ENCODE assay signal across 21 cellular contexts in the genomic region with DNA sequence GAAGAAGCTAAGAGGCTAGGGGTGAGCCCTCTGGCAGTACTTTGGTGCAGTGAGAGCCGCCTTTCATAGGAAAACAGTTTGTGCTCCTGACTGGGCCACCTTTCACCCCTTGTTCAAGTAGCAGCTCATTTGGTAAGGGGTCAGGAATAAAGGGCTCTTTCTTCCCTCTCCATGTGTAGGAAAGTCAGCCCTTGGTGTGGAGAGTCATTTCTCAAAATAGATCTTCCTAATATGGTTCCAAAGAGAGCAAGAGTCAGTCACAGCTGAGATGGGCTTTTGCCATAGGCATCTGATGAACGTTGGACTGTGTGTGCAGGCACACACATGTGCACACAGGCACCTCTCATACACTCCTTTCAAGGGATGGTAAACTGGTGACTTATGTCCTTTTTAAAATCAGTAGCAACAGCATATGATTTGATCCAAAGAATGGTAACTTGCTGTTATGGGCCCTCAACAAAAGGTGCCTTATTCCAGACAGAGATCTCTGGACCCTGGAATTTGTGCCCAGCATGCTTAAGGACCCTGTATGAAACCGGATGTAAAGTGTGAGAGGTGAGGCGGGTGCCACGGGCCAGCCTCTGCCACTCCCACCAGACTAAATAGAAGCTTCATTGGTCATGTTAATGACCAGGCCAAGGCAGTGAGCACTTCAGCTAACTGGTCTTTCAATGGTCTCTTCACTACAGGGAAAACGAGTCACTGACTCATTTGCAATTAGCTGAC. TPM values are rescaled to one million over a fixed set of nuclear protein-coding genes. Genes with fewer than 3 reads are reported as not detected.
DNase-seq lines count a peak whose midpoint lies in the region; ATAC-seq and TF ChIP-seq lines count a peak whose summit lies in the region.
"Had no signal": no experiment of that assay in that cellular context is flagged by ENCODE, and none has a peak within 500 bp of the region (broad histone marks: within the 10 kb centered on the region; RNA-seq: fewer than 3 reads in every experiment).

No MANE protein-coding gene starts in this region.

- TF ChIP-seq EP300 in esophagus muscularis mucosa (IDR thresholded peaks at IDR 0.05) = no peak
- TF ChIP-seq EP300 in gastroesophageal sphincter (IDR thresholded peaks at IDR 0.05) = no peak

- H3K4me1 ChIP-seq in esophagus muscularis mucosa (peaks cover 12 to 19% (median 17%) of the 10 kb centered on the region in 4 donors), mucosa of descending colon (ENCODE audit: low read depth) (peaks cover 13% of the 10 kb centered on the region), GM23248 (ENCODE audit: insufficient read depth) (no peaks in the 10 kb centered on the region), Peyer's patch (peaks cover 0 to 14% (median 7%) of the 10 kb centered on the region in 4 donors), gastroesophageal sphincter (peaks cover 0 to 19% (median 3%) of the 10 kb centered on the region in 3 donors), breast epithelium (no peaks in the 10 kb centered on the region)

- no peak overlapping the region for H2AFZ ChIP-seq in GM23248

- H3K36me3 Mint-ChIP-seq in stimulated activated effector memory CD8-positive, alpha-beta T cell treated with anti-CD3 and anti-CD28 coated beads, Interleukin-12 subunit alpha, Interleukin-12 subunit beta, amount 100 ng/mL, for 72 hours = no peaks in the 10 kb centered on the region
- H3K36me3 Mint-ChIP-seq: CD4-positive, alpha-beta memory T cell; naive thymus-derived CD4-positive, alpha-beta T cell had no signal

- H3K9me2 ChIP-seq in GM23248 (ENCODE audit: insufficient read depth) = no peaks in the 10 kb centered on the region
- H3K9me2 ChIP-seq: SK-N-SH had no signal

- ATAC-seq in mucosa of descending colon (peak; percentile 53), gastroesophageal sphincter (no peak)
- no peak for ATAC-seq in stimulated activated effector memory CD8-positive, alpha-beta T cell treated with anti-CD3 and anti-CD28 coated beads, Interleukin-12 subunit alpha, Interleukin-12 subunit beta, amount 100 ng/mL, for 72 hours
- ATAC-seq: naive thymus-derived CD4-positive, alpha-beta T cell; PC-3 had no signal

- H3K4me1 Mint-ChIP-seq in stimulated activated effector memory CD8-positive, alpha-beta T cell treated with anti-CD3 and anti-CD28 coated beads, Interleukin-12 subunit alpha, Interleukin-12 subunit beta, amount 100 ng/mL, for 72 hours = peaks cover 32% of the 10 kb centered on the region

- H3K9ac ChIP-seq in GM23248 = no peak overlapping the region
- H3K9ac ChIP-seq: SK-N-SH had no signal

- intact Hi-C loops in esophagus muscularis mucosa (cut with DNase I) = no loop called here
- intact Hi-C loops in mucosa of descending colon (cut with DNase I, micrococcal nuclease) = no loop called here
- intact Hi-C loops in breast epithelium (cut with DNase I; ENCODE audit: low total_unique reads) = no loop called here

- H3K27ac ChIP-seq in esophagus muscularis mucosa (replicated peaks in 1 of 4) = peak overlapping the region in 3 of 4 donors; percentile 35 to 56 (median 44)
- H3K27ac ChIP-seq in GM23248 = no peak overlapping the region
- H3K27ac ChIP-seq in Peyer's patch = peak overlapping the region in 2 of 4 donors; percentile 7 to 68
- H3K27ac ChIP-seq in gastroesophageal sphincter = peak overlapping the region in 2 of 4 donors; percentile 42 to 65
- peak overlapping the region in 1 of 2 donors; percentile 57 for H3K27ac ChIP-seq in breast epithelium

- no peak overlapping the region for H3K4me3 Mint-ChIP-seq in stimulated activated effector memory CD8-positive, alpha-beta T cell treated with anti-CD3 and anti-CD28 coated beads, Interleukin-12 subunit alpha, Interleukin-12 subunit beta, amount 100 ng/mL, for 72 hours
- H3K4me3 Mint-ChIP-seq: naive thymus-derived CD4-positive, alpha-beta T cell had no signal

- TF ChIP-seq POLR2A in esophagus muscularis mucosa (IDR thresholded peaks at IDR 0.05; ENCODE audit: low read depth) (no peak), Peyer's patch (IDR thresholded peaks at IDR 0.05) (no peak), gastroesophageal sphincter (IDR thresholded peaks at IDR 0.05) (no peak), breast epithelium (IDR thresholded peaks at IDR 0.05) (no peak)

- no peak overlapping the region for H3K4me3 ChIP-seq in esophagus muscularis mucosa
- no peak overlapping the region for H3K4me3 ChIP-seq in mucosa of descending colon
- H3K4me3 ChIP-seq in GM23248 = no peak overlapping the region
- H3K4me3 ChIP-seq in Peyer's patch = no peak overlapping the region
- H3K4me3 ChIP-seq in gastroesophageal sphincter = no peak overlapping the region
- H3K4me3 ChIP-seq in breast epithelium = no peak overlapping the region

- no peaks in the 10 kb centered on the region for H3K27me3 ChIP-seq in esophagus muscularis mucosa
- H3K27me3 ChIP-seq in GM23248 (replicated peaks; ENCODE audit: insufficient read depth) = no peaks in the 10 kb centered on the region
- no peaks in the 10 kb centered on the region for H3K27me3 ChIP-seq in Peyer's patch
- H3K27me3 ChIP-seq in gastroesophageal sphincter = no peaks in the 10 kb centered on the region
- H3K27me3 ChIP-seq in breast epithelium = no peaks in the 10 kb centered on the region

- H3K9me3 ChIP-seq in esophagus muscularis mucosa = no peaks in the 10 kb centered on the region
- no peaks in the 10 kb centered on the region for H3K9me3 ChIP-seq in mucosa of descending colon
- no peaks in the 10 kb centered on the region for H3K9me3 ChIP-seq in GM23248 (ENCODE audit: low read depth)
- H3K9me3 ChIP-seq in Peyer's patch = no peaks in the 10 kb centered on the region
- H3K9me3 ChIP-seq in gastroesophageal sphincter = no peaks in the 10 kb centered on the region
- no peaks in the 10 kb centered on the region for H3K9me3 ChIP-seq in breast epithelium
- H3K9me3 ChIP-seq: SK-N-SH had no signal

- no peaks in the 10 kb centered on the region for H3K9me3 Mint-ChIP-seq in stimulated activated effector memory CD8-positive, alpha-beta T cell treated with anti-CD3 and anti-CD28 coated beads, Interleukin-12 subunit alpha, Interleukin-12 subunit beta, amount 100 ng/mL, for 72 hours
- H3K9me3 Mint-ChIP-seq: CD4-positive, alpha-beta memory T cell had no signal

- H3K79me2 ChIP-seq in GM23248 (ENCODE audit: insufficient read depth) = no peaks in the 10 kb centered on the region

- no peak for TF ChIP-seq CTCF in esophagus muscularis mucosa (IDR thresholded peaks at IDR 0.05)
- TF ChIP-seq CTCF in mucosa of descending colon (IDR thresholded peaks at IDR 0.05) = no peak
- no peak for TF ChIP-seq CTCF in Peyer's patch (IDR thresholded peaks at IDR 0.05)
- TF ChIP-seq CTCF in gastroesophageal sphincter (IDR thresholded peaks at IDR 0.05) = no peak
- TF ChIP-seq CTCF in breast epithelium (IDR thresholded peaks at IDR 0.05) = no peak

- in situ Hi-C loops in GM23248 (cut with MboI) = no loop called here

- 84% methylated on average over 6 of the region's 6 CpGs for WGBS in esophagus muscularis mucosa
- 49 to 52% methylated on average over 6 of the region's 6 CpGs for WGBS in GM23248 (ENCODE audit: low coverage in 1 of 2, low lambda C conversion rate in 2 of 2, missing lambda C conversion rate in 2 of 2), 2 experiments
- WGBS in gastroesophageal sphincter (ENCODE audit: low coverage in 1 of 2), 2 donors = 53 to 80% methylated on average over 5 to 6 of the region's 6 CpGs

- peak overlapping the region; percentile 48 for H3K27ac Mint-ChIP-seq in stimulated activated effector memory CD8-positive, alpha-beta T cell treated with anti-CD3 and anti-CD28 coated beads, Interleukin-12 subunit alpha, Interleukin-12 subunit beta, amount 100 ng/mL, for 72 hours

- H3K4me2 ChIP-seq in GM23248 (ENCODE audit: unreplicated experiment) = no peak overlapping the region
- H3K4me2 ChIP-seq: SK-N-SH had no signal

- no peaks in the 10 kb centered on the region; the same call in 1 of the 2 replicates for H4K20me1 ChIP-seq in GM23248 (ENCODE audit: insufficient read depth)

- H3F3A ChIP-seq in GM23248 (ENCODE audit: insufficient read depth) = no peaks in the 10 kb centered on the region

- DNase-seq in RPMI7951 (ENCODE audit: low read depth) (peak; percentile 45), esophagus muscularis mucosa (ENCODE audit: extremely low spot score) (no peak), mucosa of descending colon (no peak), GM23248 (no peak), Peyer's patch (no peak), breast epithelium (ENCODE audit: low spot score in 2 of 2) (no peak)
- DNase-seq in stimulated activated effector memory CD8-positive, alpha-beta T cell treated with anti-CD3 and anti-CD28 coated beads, Interleukin-12 subunit alpha, Interleukin-12 subunit beta, amount 100 ng/mL, for 72 hours (ENCODE audit: low spot score in 2 of 2) = no peak
- DNase-seq: activated CD4-positive, alpha-beta T cell treated with anti-CD3 and anti-CD28 coated beads for 4 hours; activated effector memory CD4-positive, alpha-beta T cell treated with Interleukin-2 at 50 U/mL for 16 hours; CD4-positive, alpha-beta memory T cell; DMS53; Kasumi-1; naive thymus-derived CD4-positive, alpha-beta T cell; NCI-H1092; NCI-H2107; NCI-H526; PC-3; SK-N-SH; stimulated activated CD4-positive, alpha-beta T cell treated with anti-CD3 and anti-CD28 coated beads, Interleukin-15, amount 100 ng/mL, for 24 hours; stimulated activated naive CD4-positive, alpha-beta T cell had no signal

- H3K36me3 ChIP-seq in esophagus muscularis mucosa (no peaks in the 10 kb centered on the region), mucosa of descending colon (ENCODE audit: low read depth) (no peaks in the 10 kb centered on the region), GM23248 (ENCODE audit: low read depth) (no peaks in the 10 kb centered on the region), Peyer's patch (no peaks in the 10 kb centered on the region), gastroesophageal sphincter (no peaks in the 10 kb centered on the region), breast epithelium (no peaks in the 10 kb centered on the region)

RNA-seq across cellular contexts. Expression of a gene that starts 16.7 kb away (rescaled TPM):
- 10.7 and 11.9 TPM in 2 replicates for total RNA-seq in RPMI7951 (2014; rRNA removed; shearing (Covaris generic))
- 10 to 100 TPM; 13.8 to 19.1 (median 15.3) TPM for total RNA-seq in esophagus muscularis mucosa
- total RNA-seq in mucosa of descending colon = 10 to 100 TPM; 13.3 to 25.3 (median 15.2) TPM
- 6.8 and 10.4 TPM in 2 replicates for total RNA-seq in GM23248 (2014; rRNA removed; shearing (Covaris generic))
- 7.5 and 7.6 TPM in 2 replicates for polyA plus RNA-seq in GM23248 (2016; fragmentation: Nextera tagmentation; extraction: Ambion mirVana)
- total RNA-seq in Peyer's patch = 10 to 100 TPM in 3 of 4 donors, 1 to 10 TPM in 1; 9.5 to 23.1 (median 16.2) TPM
- total RNA-seq in gastroesophageal sphincter = 10 to 100 TPM; 13.3 to 18.4 (median 15.6) TPM
- 10 to 100 TPM; 19.0 to 23.9 (median 19.7) TPM for total RNA-seq in breast epithelium
